Comparison of ENCODE assay signal across 17 cellular contexts in the genomic region with DNA sequence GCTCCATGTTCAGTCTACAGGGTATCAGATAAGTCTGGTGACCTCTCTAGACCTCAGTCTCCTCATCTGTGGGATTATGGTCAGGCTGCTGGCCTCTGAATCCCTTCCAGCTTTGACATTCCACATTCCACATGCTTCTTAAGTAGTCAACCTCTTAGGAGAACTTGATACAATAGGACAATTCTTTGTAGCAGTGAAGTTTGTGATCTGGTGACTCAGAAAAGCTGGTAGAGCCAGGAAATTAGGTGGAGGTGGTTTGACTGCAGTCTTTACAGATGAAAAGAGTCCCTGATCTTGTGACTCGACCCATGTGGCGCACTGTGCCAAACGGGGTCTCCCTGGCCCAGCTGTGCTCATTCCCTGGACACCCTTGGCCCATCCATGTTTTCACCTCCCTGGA.
A peak's percentile ranks its signal among the peaks of the same experiment; 100 is the strongest.
DNase-seq lines count a peak whose midpoint lies in the region; ATAC-seq, FAIRE-seq and TF ChIP-seq lines count a peak whose summit lies in the region.
"Had no signal": no experiment of that assay in that cellular context is flagged by ENCODE, and none has a peak within 500 bp of the region (broad histone marks: within the 10 kb centered on the region; RNA-seq: fewer than 3 reads in every experiment).

No MANE protein-coding gene starts in this region.

- H3K4me2 ChIP-seq in astrocyte (ENCODE audit: low read length): no peak overlapping the region
- H3K4me2 ChIP-seq in trophoblast cell (ENCODE audit: low read length): no peak overlapping the region
- H3K4me2 ChIP-seq: BLaER1 had no signal

- H3K36me3 ChIP-seq in astrocyte (ENCODE audit: insufficient read depth, low read length) (no peaks in the 10 kb centered on the region), esophagus squamous epithelium (peaks cover 0 to 34% (median 0%) of the 10 kb centered on the region in 3 donors), trophoblast cell (ENCODE audit: control insufficient read depth in 1 of 2, insufficient read depth in 2 of 2, low read length in 2 of 2) (no peaks in the 10 kb centered on the region)
- H3K36me3 ChIP-seq: BLaER1 had no signal

- H4K12ac ChIP-seq in trophoblast cell (ENCODE audit: low read depth, low read length): no peak overlapping the region

- H3K27ac ChIP-seq in astrocyte (ENCODE audit: low read depth, low read length): no peak overlapping the region
- peak overlapping the region; percentile 42 to 72 (median 52) for H3K27ac ChIP-seq in esophagus squamous epithelium
- H3K27ac ChIP-seq in trophoblast cell (ENCODE audit: low read depth, low read length): no peak overlapping the region
- H3K27ac ChIP-seq: BLaER1 had no signal

- H3K27ac Mint-ChIP-seq in astrocyte (ENCODE audit: unreplicated experiment): no peak overlapping the region
- no peak overlapping the region for H3K27ac Mint-ChIP-seq in nephron progenitor cell
- H3K27ac Mint-ChIP-seq: CD8-positive, alpha-beta memory T cell; H9 had no signal

- ATAC-seq in HG02642 (IDR thresholded peaks at IDR 0.05; ENCODE audit: poor library complexity, unreplicated experiment) (no peak), GM18519 (IDR thresholded peaks at IDR 0.05; ENCODE audit: low FRiP score, unreplicated experiment) (no peak)

- FAIRE-seq in astrocyte (lab: Jason Lieb, UNC): no peak

- peaks cover 5% of the 10 kb centered on the region for H3K27me3 Mint-ChIP-seq in astrocyte (ENCODE audit: low read depth, unreplicated experiment)
- no peaks in the 10 kb centered on the region for H3K27me3 Mint-ChIP-seq in nephron progenitor cell (ENCODE audit: low read depth, poor library complexity)

- WGBS in esophagus squamous epithelium, 2 donors: 63 to 86% methylated on average over 3 of the region's 3 CpGs
- WGBS in trophoblast cell (ENCODE audit: extremely low coverage, insufficient coverage, insufficient read length): no CpG with 5 or more reads among the region's 3 CpGs

- no peak overlapping the region for H2AK5ac ChIP-seq in trophoblast cell (ENCODE audit: low read length)

- H3K9me3 ChIP-seq in astrocyte (ENCODE audit: insufficient read depth, low read depth, low read length): no peaks in the 10 kb centered on the region
- no peaks in the 10 kb centered on the region for H3K9me3 ChIP-seq in esophagus squamous epithelium
- peaks cover 6% of the 10 kb centered on the region for H3K9me3 ChIP-seq in trophoblast cell (ENCODE audit: insufficient read depth, low read depth, low read length)

- DNase-seq in COLO829 (ENCODE audit: low spot score): peak; percentile 81
- DNase-seq in astrocyte (ENCODE audit: low read depth): peak; percentile 39
- DNase-seq in esophagus squamous epithelium (lab: John Stamatoyannopoulos, UW): no peak
- no peak for DNase-seq in nephron progenitor cell
- no peak for DNase-seq in trophoblast cell
- DNase-seq: 8988T; AML-193; CD8-positive, alpha-beta memory T cell; DMS53; GF-D8; GOT3; H9; IMR-90 had no signal

- H3K9ac ChIP-seq in astrocyte (ENCODE audit: low read length) (no peak overlapping the region), trophoblast cell (ENCODE audit: low read length) (no peak overlapping the region)
- H3K9ac ChIP-seq: BLaER1 had no signal

- H3K4ac ChIP-seq in trophoblast cell (ENCODE audit: low read depth, low read length): no peak overlapping the region

- H4K20me1 ChIP-seq in astrocyte (ENCODE audit: insufficient read depth, low read length): no peaks in the 10 kb centered on the region
- H4K20me1 ChIP-seq: BLaER1 had no signal

- no peaks in the 10 kb centered on the region for H3K79me2 ChIP-seq in astrocyte (ENCODE audit: insufficient read depth, low read length)
- H3K79me2 ChIP-seq in trophoblast cell (ENCODE audit: control insufficient read depth, insufficient read depth, low read length, poor library complexity): no peaks in the 10 kb centered on the region

- no peak overlapping the region for H3K23ac ChIP-seq in trophoblast cell (ENCODE audit: low read length)

- H3K9me3 Mint-ChIP-seq in astrocyte (ENCODE audit: unreplicated experiment): peaks cover 2% of the 10 kb centered on the region
- H3K9me3 Mint-ChIP-seq in nephron progenitor cell: peaks cover 17% of the 10 kb centered on the region
- H3K9me3 Mint-ChIP-seq: CD8-positive, alpha-beta memory T cell had no signal

- no peak overlapping the region for H3K4me3 ChIP-seq in astrocyte (ENCODE audit: insufficient read depth, low read depth, low read length)
- no peak overlapping the region for H3K4me3 ChIP-seq in esophagus squamous epithelium
- H3K4me3 ChIP-seq in trophoblast cell (ENCODE audit: low read depth, low read length): no peak overlapping the region
- H3K4me3 ChIP-seq: BLaER1 had no signal

- H2AFZ ChIP-seq in astrocyte (ENCODE audit: low read depth, low read length) (no peak overlapping the region), trophoblast cell (ENCODE audit: insufficient read depth, low read length, poor library complexity) (no peak overlapping the region)

- no peak overlapping the region for H2BK120ac ChIP-seq in trophoblast cell (ENCODE audit: insufficient read depth, low read length, poor library complexity)

- TF ChIP-seq RAD21 in Ishikawa (IDR thresholded peaks at IDR 0.05; ENCODE audit: low read depth): no peak

- H3K36me3 Mint-ChIP-seq in astrocyte (ENCODE audit: low read depth, unreplicated experiment): peaks cover 2% of the 10 kb centered on the region
- H3K36me3 Mint-ChIP-seq in nephron progenitor cell (ENCODE audit: low read depth): peaks cover 73% of the 10 kb centered on the region
- H3K36me3 Mint-ChIP-seq: CD8-positive, alpha-beta memory T cell had no signal

- H3K27me3 ChIP-seq in astrocyte (ENCODE audit: insufficient read depth, low read length) (no peaks in the 10 kb centered on the region), esophagus squamous epithelium (no peaks in the 10 kb centered on the region), trophoblast cell (ENCODE audit: insufficient read depth, low read length) (no peaks in the 10 kb centered on the region)
- H3K27me3 ChIP-seq: BLaER1 had no signal

- no peak for TF ChIP-seq EP300 in Ishikawa (IDR thresholded peaks at IDR 0.05; ENCODE audit: borderline replicate concordance)

- no peak overlapping the region for H4K8ac ChIP-seq in trophoblast cell (ENCODE audit: low read depth, low read length)

- H2BK5ac ChIP-seq in trophoblast cell (ENCODE audit: low read depth, low read length, poor library complexity): no peak overlapping the region

- H3K14ac ChIP-seq in trophoblast cell (ENCODE audit: low read length): no peak overlapping the region

- H2BK12ac ChIP-seq in trophoblast cell (ENCODE audit: low read length): no peak overlapping the region

- TF ChIP-seq POLR2A in esophagus squamous epithelium (IDR thresholded peaks at IDR 0.05): no peak

- no peak overlapping the region for H4K91ac ChIP-seq in trophoblast cell (ENCODE audit: low read depth, low read length)

- TF ChIP-seq CTCF in astrocyte (IDR thresholded peaks at IDR 0.05; ENCODE audit: insufficient read depth, low read depth, low read length) (no peak), esophagus squamous epithelium (IDR thresholded peaks at IDR 0.05) (no peak), nephron progenitor cell (IDR thresholded peaks at IDR 0.05) (no peak)

- intact Hi-C loops in esophagus squamous epithelium (cut with DNase I): no loop called here

- H3K79me1 ChIP-seq in trophoblast cell (ENCODE audit: low read length): no peaks in the 10 kb centered on the region

- H3K4me1 Mint-ChIP-seq in astrocyte (ENCODE audit: low read depth, unreplicated experiment) (peaks cover 2% of the 10 kb centered on the region), nephron progenitor cell (peaks cover 18% of the 10 kb centered on the region)
- H3K4me1 Mint-ChIP-seq: CD8-positive, alpha-beta memory T cell had no signal

- peaks cover 2% of the 10 kb centered on the region for H3K4me1 ChIP-seq in astrocyte (ENCODE audit: insufficient read depth, low read length)
- peaks cover under 1 to 57% (median 11%) of the 10 kb centered on the region in 3 donors for H3K4me1 ChIP-seq in esophagus squamous epithelium
- no peaks in the 10 kb centered on the region for H3K4me1 ChIP-seq in trophoblast cell (ENCODE audit: control insufficient read depth in 1 of 2, insufficient read depth in 2 of 2, low read length in 2 of 2)
- H3K4me1 ChIP-seq: BLaER1 had no signal

- H3K18ac ChIP-seq in trophoblast cell (ENCODE audit: low read length): no peak overlapping the region

- H3K4me3 Mint-ChIP-seq in astrocyte (ENCODE audit: unreplicated experiment) (no peak overlapping the region), nephron progenitor cell (no peak overlapping the region)
- H3K4me3 Mint-ChIP-seq: CD8-positive, alpha-beta memory T cell; H9 had no signal

TF ChIP-seq in Ishikawa, 13 proteins besides CTCF, POLR2A, EP300 and RAD21:
- TF ChIP-seq TCF12 (IDR thresholded peaks at IDR 0.05; ENCODE audit: low read depth) (no peak), TAF1 (IDR thresholded peaks at IDR 0.05; ENCODE audit: low read depth) (no peak), TEAD4 (IDR thresholded peaks at IDR 0.05) (0 out of 2 replicates have a peak, but pooled peaks have one; percentile 11), EGR1 (IDR thresholded peaks at IDR 0.05) (no peak)
- TF ChIP-seq, protein P1, sequence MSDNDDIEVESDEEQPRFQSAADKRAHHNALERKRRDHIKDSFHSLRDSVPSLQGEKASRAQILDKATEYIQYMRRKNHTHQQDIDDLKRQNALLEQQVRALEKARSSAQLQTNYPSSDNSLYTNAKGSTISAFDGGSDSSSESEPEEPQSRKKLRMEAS (IDR thresholded peaks at IDR 0.05): no peak

Comparison
In these comparisons a context has a peak if more than half of its experiments do, and no peak if none do; other contexts are left out.
1. DNase-seq: peak in COLO829 (single experiment) and astrocyte (single experiment); none in esophagus squamous epithelium (single experiment), nephron progenitor cell (single experiment) and trophoblast cell (0 of 2).
2. H3K27ac ChIP-seq: peak in esophagus squamous epithelium (4 of 4); none in astrocyte (single experiment) and trophoblast cell (single experiment).